ENCODE assay signal across 1 cellular context in the genomic region with DNA sequence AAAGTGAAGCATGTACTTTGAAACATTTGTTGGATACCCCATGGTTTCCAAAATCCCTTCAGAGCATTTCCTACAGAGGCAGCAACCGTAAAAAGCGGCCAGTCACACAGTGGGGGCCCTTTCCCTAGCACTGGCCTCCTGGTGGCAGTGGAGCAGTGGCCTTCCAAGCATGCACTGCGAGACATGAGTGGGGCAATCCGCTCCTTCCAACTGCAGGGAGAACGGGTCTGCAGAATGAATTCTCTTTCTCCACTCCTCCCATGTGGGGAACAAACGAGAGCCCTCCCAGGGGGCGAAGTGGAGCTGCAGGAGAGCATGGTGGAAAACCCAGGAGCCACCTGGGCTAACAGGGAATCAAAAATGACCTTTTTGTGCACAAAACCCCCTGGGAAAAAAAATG.
TF ChIP-seq lines count a peak whose summit lies in the region.

No MANE protein-coding gene starts in this region.

TF ChIP-seq in GM23338, 12 proteins besides CTCF, POLR2A, EP300 and RAD21 (continued from another document):
- TF ChIP-seq ZNF462 (CRISPR knock-in tag; IDR thresholded peaks at IDR 0.05) = no peak
